ENCODE assay signal across 25 cellular contexts in the genomic region with DNA sequence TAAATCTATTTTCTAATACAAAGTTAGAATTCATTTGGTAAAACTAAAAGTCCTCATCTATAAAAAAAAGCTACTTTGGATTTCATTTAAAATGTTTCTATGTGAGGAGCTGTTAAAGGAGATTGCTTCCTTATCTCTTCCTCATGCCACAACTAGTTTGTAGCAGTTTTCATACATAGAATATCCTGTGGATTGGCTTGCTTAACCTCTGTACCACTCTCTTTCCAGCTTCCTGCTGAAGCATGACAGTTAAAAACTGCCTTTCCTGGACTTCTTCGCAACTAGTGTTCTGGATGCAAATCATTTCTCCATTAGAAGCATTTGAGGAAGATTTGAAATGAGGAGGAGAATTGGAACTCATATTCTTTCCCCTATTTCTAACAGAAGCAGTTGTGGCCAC.
"Had no signal": no experiment of that assay in that cellular context is flagged by ENCODE, and none has a peak within 500 bp of the region (broad histone marks: within the 10 kb centered on the region; RNA-seq: fewer than 3 reads in every experiment).

No MANE protein-coding gene starts in this region.

- H3K9ac ChIP-seq: parathyroid adenoma had no signal

- H3K27me3 ChIP-seq: colonic mucosa, foreskin keratinocyte, sigmoid colon had no signal

- H3K36me3 ChIP-seq: colonic mucosa, neutrophil, sigmoid colon had no signal

- H2AFZ ChIP-seq: parathyroid adenoma had no signal

- ATAC-seq: activated CD8-positive, alpha-beta T cell treated with anti-CD3 and anti-CD28 coated beads for 36 hours; activated T-cell treated with anti-CD3 and anti-CD28 coated beads, Interleukin-2, amount 50 U/mL, for 4 hours; activated T-helper 17 cell treated with anti-CD3 and anti-CD28 coated beads, Interleukin-2, amount 50 U/mL, for 72 hours; foreskin keratinocyte; left ventricle myocardium superior; psoas muscle; stimulated activated memory B cell treated with anti-CD40 and anti-IgM and Interleukin-4, amounts not matched to agents 10 μg/mL and 1 μg/mL and 100 μg/mL, for 72 hours; stimulated activated naive CD8-positive, alpha-beta T cell treated with anti-CD3 and anti-CD28 coated beads, Interleukin-15, amount 100 ng/mL, for 72 hours had no signal

- H3K27ac ChIP-seq: colonic mucosa, foreskin keratinocyte, neutrophil, parathyroid adenoma, psoas muscle had no signal

- DNase-seq: activated B cell treated with CpG ODN at 0.5 μM for 24 hours; activated CD4-positive, alpha-beta T cell treated with anti-CD3 and anti-CD28 coated beads, Interleukin-2, amount 50 U/mL, for 1 hour; activated CD8-positive, alpha-beta T cell treated with anti-CD3 and anti-CD28 coated beads for 36 hours; activated gamma-delta T cell treated with Interleukin-2 at 50 U/mL for 16 hours; activated naive CD4-positive, alpha-beta T cell treated with anti-CD3 and anti-CD28 coated beads, Interleukin-2, amount 50 U/mL, for 16 hours; activated T-cell treated with anti-CD3 and anti-CD28 coated beads, Interleukin-2, amount 50 U/mL, for 4 hours; colonic mucosa; effector CD8-positive, alpha-beta T cell; left ventricle myocardium superior; naive B cell; nephron progenitor cell; psoas muscle; sigmoid colon; small intestine; stimulated activated CD4-positive, alpha-beta T cell treated with anti-CD3 and anti-CD28 coated beads, Interleukin-1b, Interleukin-23, amount 100 ng/mL, for 48 hours; stimulated activated CD4-positive, alpha-beta T cell treated with anti-CD3 and anti-CD28 coated beads, Interleukin-4, amount 100 ng/mL, for 4 hours; stimulated activated CD8-positive, alpha-beta memory T cell treated with anti-CD3 and anti-CD28 coated beads, Interleukin-4, amount 100 ng/mL, for 48 hours; stimulated activated naive CD8-positive, alpha-beta T cell treated with anti-CD3 and anti-CD28 coated beads, Interleukin-15, amount 100 ng/mL, for 72 hours; substantia nigra; T-helper 9 cell had no signal

- H3K9me3 ChIP-seq: colonic mucosa, neutrophil, psoas muscle, sigmoid colon had no signal

- H3K4me3 ChIP-seq: colonic mucosa, psoas muscle, sigmoid colon had no signal

- H3K4me1 ChIP-seq: colonic mucosa, parathyroid adenoma, psoas muscle had no signal
